1 cellular context compared by ENCODE assay signal in the genomic region with DNA sequence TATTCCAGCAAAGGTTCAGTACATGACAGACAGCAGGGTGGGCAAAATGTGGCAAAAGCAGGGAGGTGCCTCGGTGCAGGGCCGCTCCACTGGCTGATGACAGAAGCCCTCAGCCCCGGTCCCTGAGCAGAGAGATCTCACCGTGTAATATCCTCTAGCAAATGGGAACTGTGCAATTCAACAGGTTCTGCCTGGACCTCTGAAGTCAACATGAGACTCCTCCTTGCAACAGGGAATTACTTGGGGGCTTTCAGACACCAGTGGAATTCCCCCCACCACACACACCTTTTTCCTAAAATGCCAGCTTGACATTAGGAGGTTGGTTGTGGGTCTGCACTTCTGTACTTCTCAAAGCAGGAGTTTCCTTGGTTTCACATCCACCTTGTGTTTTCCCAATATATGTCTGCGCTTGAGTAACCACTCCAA.
TF ChIP-seq lines count a peak whose summit lies in the region.

No MANE protein-coding gene starts in this region.

TF ChIP-seq in liver, 16 proteins besides CTCF, POLR2A, EP300 and RAD21:
- TF ChIP-seq, protein P1, sequence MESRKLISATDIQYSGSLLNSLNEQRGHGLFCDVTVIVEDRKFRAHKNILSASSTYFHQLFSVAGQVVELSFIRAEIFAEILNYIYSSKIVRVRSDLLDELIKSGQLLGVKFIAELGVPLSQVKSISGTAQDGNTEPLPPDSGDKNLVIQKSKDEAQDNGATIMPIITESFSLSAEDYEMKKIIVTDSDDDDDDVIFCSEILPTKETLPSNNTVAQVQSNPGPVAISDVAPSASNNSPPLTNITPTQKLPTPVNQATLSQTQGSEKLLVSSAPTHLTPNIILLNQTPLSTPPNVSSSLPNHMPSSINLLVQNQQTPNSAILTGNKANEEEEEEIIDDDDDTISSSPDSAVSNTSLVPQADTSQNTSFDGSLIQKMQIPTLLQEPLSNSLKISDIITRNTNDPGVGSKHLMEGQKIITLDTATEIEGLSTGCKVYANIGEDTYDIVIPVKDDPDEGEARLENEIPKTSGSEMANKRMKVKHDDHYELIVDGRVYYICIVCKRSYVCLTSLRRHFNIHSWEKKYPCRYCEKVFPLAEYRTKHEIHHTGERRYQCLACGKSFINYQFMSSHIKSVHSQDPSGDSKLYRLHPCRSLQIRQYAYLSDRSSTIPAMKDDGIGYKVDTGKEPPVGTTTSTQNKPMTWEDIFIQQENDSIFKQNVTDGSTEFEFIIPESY (IDR thresholded peaks at IDR 0.05): no peak
- no peak for TF ChIP-seq NR2F2 (IDR thresholded peaks at IDR 0.05)
- no peak for TF ChIP-seq HNF4G (IDR thresholded peaks at IDR 0.05)
- TF ChIP-seq YY1 (IDR thresholded peaks at IDR 0.05): no peak
- TF ChIP-seq FOXA1 (IDR thresholded peaks at IDR 0.05): no peak
- no peak for TF ChIP-seq MAX (IDR thresholded peaks at IDR 0.05)
- TF ChIP-seq EGR1 (IDR thresholded peaks at IDR 0.05; ENCODE audit: low read depth in 2 of 2): no peak
- TF ChIP-seq JUND (IDR thresholded peaks at IDR 0.05): no peak
- TF ChIP-seq, protein P2, sequence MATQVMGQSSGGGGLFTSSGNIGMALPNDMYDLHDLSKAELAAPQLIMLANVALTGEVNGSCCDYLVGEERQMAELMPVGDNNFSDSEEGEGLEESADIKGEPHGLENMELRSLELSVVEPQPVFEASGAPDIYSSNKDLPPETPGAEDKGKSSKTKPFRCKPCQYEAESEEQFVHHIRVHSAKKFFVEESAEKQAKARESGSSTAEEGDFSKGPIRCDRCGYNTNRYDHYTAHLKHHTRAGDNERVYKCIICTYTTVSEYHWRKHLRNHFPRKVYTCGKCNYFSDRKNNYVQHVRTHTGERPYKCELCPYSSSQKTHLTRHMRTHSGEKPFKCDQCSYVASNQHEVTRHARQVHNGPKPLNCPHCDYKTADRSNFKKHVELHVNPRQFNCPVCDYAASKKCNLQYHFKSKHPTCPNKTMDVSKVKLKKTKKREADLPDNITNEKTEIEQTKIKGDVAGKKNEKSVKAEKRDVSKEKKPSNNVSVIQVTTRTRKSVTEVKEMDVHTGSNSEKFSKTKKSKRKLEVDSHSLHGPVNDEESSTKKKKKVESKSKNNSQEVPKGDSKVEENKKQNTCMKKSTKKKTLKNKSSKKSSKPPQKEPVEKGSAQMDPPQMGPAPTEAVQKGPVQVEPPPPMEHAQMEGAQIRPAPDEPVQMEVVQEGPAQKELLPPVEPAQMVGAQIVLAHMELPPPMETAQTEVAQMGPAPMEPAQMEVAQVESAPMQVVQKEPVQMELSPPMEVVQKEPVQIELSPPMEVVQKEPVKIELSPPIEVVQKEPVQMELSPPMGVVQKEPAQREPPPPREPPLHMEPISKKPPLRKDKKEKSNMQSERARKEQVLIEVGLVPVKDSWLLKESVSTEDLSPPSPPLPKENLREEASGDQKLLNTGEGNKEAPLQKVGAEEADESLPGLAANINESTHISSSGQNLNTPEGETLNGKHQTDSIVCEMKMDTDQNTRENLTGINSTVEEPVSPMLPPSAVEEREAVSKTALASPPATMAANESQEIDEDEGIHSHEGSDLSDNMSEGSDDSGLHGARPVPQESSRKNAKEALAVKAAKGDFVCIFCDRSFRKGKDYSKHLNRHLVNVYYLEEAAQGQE (IDR thresholded peaks at IDR 0.05): no peak
- TF ChIP-seq SP1 (IDR thresholded peaks at IDR 0.05): no peak
- TF ChIP-seq ATF3 (IDR thresholded peaks at IDR 0.05): no peak
- TF ChIP-seq FOXA2 (IDR thresholded peaks at IDR 0.05): no peak
- TF ChIP-seq GABPA (IDR thresholded peaks at IDR 0.05 in 1 of 2, conservative IDR thresholded peaks at IDR 0.05 in 1 of 2): no peak
TF ChIP-seq in liver: peak in this region for 0.
